In genomic region chr9:35569206-35569605, GRCh38 we compare ENCODE assay signal across 16 cellular contexts. TPM values are rescaled to one million over a fixed set of nuclear protein-coding genes. Genes with fewer than 3 reads are reported as not detected.
DNase-seq lines count a peak whose midpoint lies in the region; ATAC-seq, FAIRE-seq and TF ChIP-seq lines count a peak whose summit lies in the region.
"Had no signal": no experiment of that assay in that cellular context is flagged by ENCODE, and none has a peak within 500 bp of the region (broad histone marks: within the 10 kb centered on the region; RNA-seq: fewer than 3 reads in every experiment).

No MANE protein-coding gene starts in this region.

- H3K9me3 ChIP-seq in MM.1S (replicated peaks; ENCODE audit: insufficient read depth, low read length) (no peaks in the 10 kb centered on the region), endocrine pancreas (ENCODE audit: control insufficient read depth, low read length) (no peaks in the 10 kb centered on the region)
- H3K9me3 ChIP-seq: lower lobe of right lung, suprapubic skin had no signal

- H3K36me3 ChIP-seq in MM.1S (replicated peaks; ENCODE audit: insufficient read depth, low read length) (no peaks in the 10 kb centered on the region), endocrine pancreas (ENCODE audit: control insufficient read depth, insufficient read depth, low read length) (no peaks in the 10 kb centered on the region)
- H3K36me3 ChIP-seq: brain microvascular endothelial cell, lower lobe of right lung, suprapubic skin had no signal

- peaks cover 35% of the 10 kb centered on the region for H3K4me1 ChIP-seq in MM.1S (ENCODE audit: low read length)
- no peaks in the 10 kb centered on the region for H3K4me1 ChIP-seq in endocrine pancreas (ENCODE audit: control insufficient read depth, insufficient read depth, low read length)

- peak; percentile 84 for DNase-seq in MM.1S
- no peak for DNase-seq in RCC 7860 (ENCODE audit: low spot score)
- no peak for DNase-seq in medulla oblongata (ENCODE audit: extremely low spot score)
- DNase-seq in NCI-H2196 treated with DMSO at 0.1 percent for 48 hours (lab: John Stamatoyannopoulos, UW; ENCODE audit: unreplicated experiment), result no peak
- no peak for DNase-seq in ureter (ENCODE audit: low spot score)
- DNase-seq: activated gamma-delta T cell, brain microvascular endothelial cell, lower lobe of right lung, NCI-H2171 treated with DMSO at 0.1 percent for 48 hours, SW 1271 had no signal

- H3K9me2 ChIP-seq in MM.1S (replicated peaks; ENCODE audit: insufficient read depth, low read length), result no peaks in the 10 kb centered on the region

- H3K27me3 ChIP-seq in MM.1S (replicated peaks; ENCODE audit: insufficient read depth, low read length), result no peaks in the 10 kb centered on the region
- H3K27me3 ChIP-seq in endocrine pancreas (ENCODE audit: control insufficient read depth, insufficient read depth, low read length), result no peaks in the 10 kb centered on the region
- H3K27me3 ChIP-seq: brain microvascular endothelial cell, suprapubic skin had no signal

- peaks cover 38% of the 10 kb centered on the region for H3F3A ChIP-seq in MM.1S (ENCODE audit: insufficient read depth, low read length)

- peak overlapping the region; percentile 29; the same call in 1 of the 2 replicates for H2AFZ ChIP-seq in MM.1S (ENCODE audit: low read length)

- ATAC-seq in GM19043 (IDR thresholded peaks at IDR 0.05; ENCODE audit: low read depth, unreplicated experiment) (peak; percentile 54), GM21723 (IDR thresholded peaks at IDR 0.05; ENCODE audit: unreplicated experiment) (peak; percentile 72)
- ATAC-seq: activated CD4-positive, CD25-positive, alpha-beta regulatory T cell treated with anti-CD3 and anti-CD28 coated beads, Interleukin-2, amount 50 U/mL, for 24 hours; lower lobe of right lung had no signal

- H3K4me2 ChIP-seq in MM.1S (ENCODE audit: low read depth, low read length), result peak overlapping the region; percentile 60

- H4K20me1 ChIP-seq in MM.1S (ENCODE audit: insufficient read depth, low read length), result no peaks in the 10 kb centered on the region

- peak overlapping the region; percentile 89 for H3K27ac ChIP-seq in MM.1S (ENCODE audit: low read length)
- H3K27ac ChIP-seq: brain microvascular endothelial cell, lower lobe of right lung, suprapubic skin had no signal

- no peak for FAIRE-seq in RCC 7860 (lab: Jason Lieb, UNC)

- H3K4me3 ChIP-seq in MM.1S (ENCODE audit: low read length) (peak overlapping the region; percentile 29), endocrine pancreas (ENCODE audit: control insufficient read depth, insufficient read depth, low read length) (peak overlapping the region; percentile 55)
- H3K4me3 ChIP-seq: lower lobe of right lung, suprapubic skin had no signal

- peak overlapping the region; percentile 37 for H3K9ac ChIP-seq in MM.1S (ENCODE audit: low read length)
- no peak overlapping the region for H3K9ac ChIP-seq in endocrine pancreas (ENCODE audit: control insufficient read depth, insufficient read depth, low read length)

- TF ChIP-seq CTCF in MM.1S (IDR thresholded peaks at IDR 0.05; ENCODE audit: low read length), result no peak

- H3K79me2 ChIP-seq in MM.1S (ENCODE audit: low read length), result no peaks in the 10 kb centered on the region

RNA-seq across cellular contexts. Expression of gene TESK1, which starts 35.9 kb away (rescaled TPM):
- 25.6 TPM for total RNA-seq in ureter

RNA-seq across cellular contexts. Expression of gene CD72, which starts 49.0 kb away (rescaled TPM):
- 2.0 TPM for total RNA-seq in ureter
- total RNA-seq: HT-29 had no signal
